ENCODE assay signal across 7 cellular contexts in genomic region chr4:7970031-7970946, GRCh38. TPM values are rescaled to one million over a fixed set of nuclear protein-coding genes. Genes with fewer than 3 reads are reported as not detected.
DNase-seq lines count a peak whose midpoint lies in the region; ATAC-seq, FAIRE-seq and TF ChIP-seq lines count a peak whose summit lies in the region.

No MANE protein-coding gene starts in this region.

- intact Hi-C loops in sigmoid colon (cut with DNase I) = loop anchor here (5.0 kb wide), 1 partner anchor 163 kb away; no protein-coding TSS in a partner anchor

- peak; percentile 89 for FAIRE-seq in GM19239 (lab: Jason Lieb, UNC)

- WGBS in sigmoid colon, 2 donors = 18 to 43% methylated on average over 18 of the region's 18 CpGs

- H3K4me3 ChIP-seq in fibroblast of the aortic adventitia (ENCODE audit: low read depth, low read length) = peak overlapping the region; percentile 48
- no peak overlapping the region for H3K4me3 ChIP-seq in sigmoid colon

- TF ChIP-seq CTCF in fibroblast of the aortic adventitia (IDR thresholded peaks at IDR 0.05; ENCODE audit: insufficient read depth, low read length) (no peak), sigmoid colon (IDR thresholded peaks at IDR 0.05) (no peak)

- H3K36me3 ChIP-seq in sigmoid colon = no peaks in the 10 kb centered on the region

- H3K4me1 ChIP-seq in sigmoid colon = peaks cover 0 to 63% (median 48%) of the 10 kb centered on the region in 4 donors

- no peaks in the 10 kb centered on the region for H3K9me3 ChIP-seq in sigmoid colon

- H3K27me3 ChIP-seq in sigmoid colon = no peaks in the 10 kb centered on the region

- TF ChIP-seq EP300 in sigmoid colon (IDR thresholded peaks at IDR 0.05) = no peak

- TF ChIP-seq POLR2A in sigmoid colon (IDR thresholded peaks at IDR 0.05) = no peak

- peak; percentile 70 for DNase-seq in GM19239 (ENCODE audit: insufficient read length, low spot score)
- DNase-seq in activated CD8-positive, alpha-beta memory T cell treated with anti-CD3 and anti-CD28 coated beads, Interleukin-2, amount 50 U/mL, for 4 hours = peak; percentile 29
- DNase-seq in fibroblast of the aortic adventitia (ENCODE audit: low read depth) = peak; percentile 77
- DNase-seq in sigmoid colon = no peak
- DNase-seq in NCI-H146 (lab: John Stamatoyannopoulos, UW) = no peak
- no peak for DNase-seq in NK-92 (lab: John Stamatoyannopoulos, UW; ENCODE audit: unreplicated experiment)

- H3K27ac ChIP-seq in sigmoid colon = peak overlapping the region; percentile 62 to 79 (median 75)

- ATAC-seq in HG03280 (IDR thresholded peaks at IDR 0.05; ENCODE audit: unreplicated experiment) = peak; percentile 69

RNA-seq across cellular contexts. Expression of gene AFAP1, which starts 30.6 kb away (rescaled TPM):
- total RNA-seq in fibroblast of the aortic adventitia (ENCODE audit: low replicate concordance) = 66.0 and 83.9 TPM in 2 replicates
- 10 to 100 TPM; 24.0 to 51.3 (median 38.2) TPM for total RNA-seq in sigmoid colon
- polyA plus RNA-seq in sigmoid colon = 10 to 100 TPM in 1 of 3 donors, 1 to 10 TPM in 2; 7.6 to 14.5 (median 9.6) TPM

Comparison
In these comparisons a context has a peak if more than half of its experiments do, and no peak if none do; other contexts are left out.
1. DNase-seq: peak in GM19239 (single experiment), activated CD8-positive, alpha-beta memory T cell treated with anti-CD3 and anti-CD28 coated beads, Interleukin-2, amount 50 U/mL, for 4 hours (single experiment) and fibroblast of the aortic adventitia (single experiment); none in sigmoid colon (single experiment), NCI-H146 (single experiment) and NK-92 (single experiment).